8 cellular contexts compared by ENCODE assay signal in the genomic region with DNA sequence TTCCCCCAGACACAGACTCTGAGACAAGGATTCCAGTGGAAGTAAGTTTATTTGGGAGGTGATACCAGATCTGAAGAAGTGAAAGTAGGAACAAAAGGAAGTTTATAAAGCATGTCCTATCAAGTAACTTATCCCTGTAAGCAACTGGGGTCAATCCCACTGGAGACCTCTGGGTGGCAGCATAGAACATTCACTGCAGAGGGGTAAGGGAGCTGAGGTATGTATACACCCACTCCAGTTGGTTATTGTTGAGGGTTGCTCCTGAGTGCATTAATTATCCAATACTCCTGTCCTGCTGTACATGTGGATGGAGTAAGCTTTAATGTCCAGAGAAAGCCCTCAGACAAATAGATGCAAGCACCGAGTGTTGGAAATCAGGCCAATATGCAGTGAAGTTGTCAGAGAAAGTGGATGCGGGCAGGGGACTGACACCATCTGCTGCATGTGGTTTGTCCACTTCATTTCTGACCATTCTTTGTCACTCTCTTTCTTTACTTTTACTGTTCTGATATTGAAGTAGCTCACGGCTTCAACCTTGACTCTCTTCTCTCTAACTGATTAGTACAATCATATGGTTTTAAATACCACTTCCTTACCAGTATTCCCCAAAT.
DNase-seq lines count a peak whose midpoint lies in the region; ATAC-seq lines count a peak whose summit lies in the region.

No MANE protein-coding gene starts in this region.

- no peaks in the 10 kb centered on the region for H3K36me3 Mint-ChIP-seq in activated naive CD8-positive, alpha-beta T cell treated with anti-CD3 and anti-CD28 coated beads, Interleukin-2, amount 50 U/mL, for 24 hours (ENCODE audit: low read depth)

- peaks cover 9% of the 10 kb centered on the region for H3K9me3 Mint-ChIP-seq in activated naive CD8-positive, alpha-beta T cell treated with anti-CD3 and anti-CD28 coated beads, Interleukin-2, amount 50 U/mL, for 24 hours

- no peak overlapping the region for H3K4me3 Mint-ChIP-seq in activated naive CD8-positive, alpha-beta T cell treated with anti-CD3 and anti-CD28 coated beads, Interleukin-2, amount 50 U/mL, for 24 hours

- no peak for ATAC-seq in activated naive CD8-positive, alpha-beta T cell treated with anti-CD3 and anti-CD28 coated beads, Interleukin-2, amount 50 U/mL, for 24 hours
- no peak for ATAC-seq in GM18511 (IDR thresholded peaks at IDR 0.05; ENCODE audit: unreplicated experiment)

- H3K27me3 Mint-ChIP-seq in activated naive CD8-positive, alpha-beta T cell treated with anti-CD3 and anti-CD28 coated beads, Interleukin-2, amount 50 U/mL, for 24 hours: peaks cover 7% of the 10 kb centered on the region

- H3K4me1 Mint-ChIP-seq in activated naive CD8-positive, alpha-beta T cell treated with anti-CD3 and anti-CD28 coated beads, Interleukin-2, amount 50 U/mL, for 24 hours: peaks cover 2% of the 10 kb centered on the region

- no peak overlapping the region for H3K27ac Mint-ChIP-seq in activated naive CD8-positive, alpha-beta T cell treated with anti-CD3 and anti-CD28 coated beads, Interleukin-2, amount 50 U/mL, for 24 hours

- peak; percentile 31 for DNase-seq in activated gamma-delta T cell treated with Interleukin-2 at 50 U/mL for 16 hours
- no peak for DNase-seq in activated gamma-delta T cell (lab: John Stamatoyannopoulos, UW)
- DNase-seq in NCI-H2196 (lab: John Stamatoyannopoulos, UW; ENCODE audit: unreplicated experiment): peak; percentile 32
- DNase-seq in activated naive CD8-positive, alpha-beta T cell treated with anti-CD3 and anti-CD28 coated beads, Interleukin-2, amount 50 U/mL, for 24 hours: peak; percentile 52
- peak; percentile 57 for DNase-seq in left kidney (ENCODE audit: low read depth, low spot score)
- DNase-seq in NCI-H128 (lab: John Stamatoyannopoulos, UW; ENCODE audit: unreplicated experiment): no peak
- DNase-seq in GDM1 (lab: John Stamatoyannopoulos, UW): no peak

Comparison
In these comparisons a context has a peak if more than half of its experiments do, and no peak if none do; other contexts are left out.
1. DNase-seq: peak in activated gamma-delta T cell treated with Interleukin-2 at 50 U/mL for 16 hours (single experiment), NCI-H2196 (single experiment), activated naive CD8-positive, alpha-beta T cell treated with anti-CD3 and anti-CD28 coated beads, Interleukin-2, amount 50 U/mL, for 24 hours (single experiment) and left kidney (single experiment); none in activated gamma-delta T cell (single experiment), NCI-H128 (single experiment) and GDM1 (single experiment).